21 cellular contexts compared by ENCODE assay signal in genomic region chr6:35120746-35121145, GRCh38. TPM values are rescaled to one million over a fixed set of nuclear protein-coding genes. Genes with fewer than 3 reads are reported as not detected.
DNase-seq lines count a peak whose midpoint lies in the region; ATAC-seq and TF ChIP-seq lines count a peak whose summit lies in the region.
"Had no signal": no experiment of that assay in that cellular context is flagged by ENCODE, and none has a peak within 500 bp of the region (broad histone marks: within the 10 kb centered on the region; RNA-seq: fewer than 3 reads in every experiment).

No MANE protein-coding gene starts in this region.

- TF ChIP-seq CTCF in RWPE2 (IDR thresholded peaks at IDR 0.05; ENCODE audit: poor library complexity, severe bottlenecking) (no peak), tibial artery (IDR thresholded peaks at IDR 0.05) (no peak)

- H3K27ac ChIP-seq in RWPE2 (ENCODE audit: poor library complexity, severe bottlenecking) (no peak overlapping the region), epithelial cell of prostate (peak overlapping the region; percentile 42), tibial artery (no peak overlapping the region)
- H3K27ac ChIP-seq: A549; BLaER1 treated with 17β-estradiol and CSF1 and Interleukin-3, amounts not matched to agents 10 nM and 100 nM; GM23248 had no signal

- H3K27me3 ChIP-seq in RWPE2 (ENCODE audit: insufficient read depth, poor library complexity, severe bottlenecking), result no peaks in the 10 kb centered on the region
- no peaks in the 10 kb centered on the region for H3K27me3 ChIP-seq in tibial artery
- H3K27me3 ChIP-seq: BE2C; BLaER1 treated with 17β-estradiol and CSF1 and Interleukin-3, amounts not matched to agents 10 nM and 100 nM had no signal

- DNase-seq in NCI-H226 (peak; percentile 29), RWPE2 (ENCODE audit: low spot score) (no peak), epithelial cell of prostate (ENCODE audit: low read depth, low spot score) (no peak), NCI-H2081 (lab: John Stamatoyannopoulos, UW) (no peak), tibial artery (no peak), mucosa of gallbladder (ENCODE audit: low spot score) (no peak)
- DNase-seq: 8988T; ACHN; AML-193; BE2C; CD4-positive, alpha-beta T cell; CD8-positive, alpha-beta memory T cell; DMS 273 treated with DMSO at 0.1 percent for 48 hours; DMS53; DMS79 treated with DMSO at 0.1 percent for 48 hours; H7 had no signal

- ATAC-seq in RWPE2 (ENCODE audit: low read depth), result peak; percentile 62; the same call in 1 of the 3 replicates
- no peak for ATAC-seq in HG02759 (IDR thresholded peaks at IDR 0.05; ENCODE audit: unreplicated experiment)
- ATAC-seq: A549 had no signal

- H3K36me3 ChIP-seq in RWPE2 (ENCODE audit: low read depth) (no peaks in the 10 kb centered on the region), tibial artery (no peaks in the 10 kb centered on the region)
- H3K36me3 ChIP-seq: BE2C; BLaER1 treated with 17β-estradiol and CSF1 and Interleukin-3, amounts not matched to agents 10 nM and 100 nM had no signal

- H3K4me1 ChIP-seq in RWPE2 (ENCODE audit: insufficient read depth, poor library complexity, severe bottlenecking) (no peaks in the 10 kb centered on the region), tibial artery (no peaks in the 10 kb centered on the region)
- H3K4me1 ChIP-seq: A549; BE2C; BLaER1 treated with 17β-estradiol and CSF1 and Interleukin-3, amounts not matched to agents 10 nM and 100 nM had no signal

- H3K9me3 ChIP-seq in RWPE2 (ENCODE audit: severe bottlenecking) (no peaks in the 10 kb centered on the region), tibial artery (no peaks in the 10 kb centered on the region)
- H3K9me3 ChIP-seq: A549, BE2C had no signal

- H3K4me3 ChIP-seq in RWPE2 (ENCODE audit: severe bottlenecking) (no peak overlapping the region), tibial artery (no peak overlapping the region)
- H3K4me3 ChIP-seq: A549; BLaER1 treated with 17β-estradiol and CSF1 and Interleukin-3, amounts not matched to agents 10 nM and 100 nM; GM23248 had no signal

- intact Hi-C loops in tibial artery (cut with DNase I; ENCODE audit: low total_unique reads), result no loop called here

RNA-seq across cellular contexts. Expression of gene TCP11, which starts 20.4 kb away (rescaled TPM):
- not detected for total RNA-seq in mucosa of gallbladder
- total RNA-seq: CD4-positive, alpha-beta T cell; CD8-positive, alpha-beta memory T cell; GM23248; H1 had no signal
